In the genomic region with DNA sequence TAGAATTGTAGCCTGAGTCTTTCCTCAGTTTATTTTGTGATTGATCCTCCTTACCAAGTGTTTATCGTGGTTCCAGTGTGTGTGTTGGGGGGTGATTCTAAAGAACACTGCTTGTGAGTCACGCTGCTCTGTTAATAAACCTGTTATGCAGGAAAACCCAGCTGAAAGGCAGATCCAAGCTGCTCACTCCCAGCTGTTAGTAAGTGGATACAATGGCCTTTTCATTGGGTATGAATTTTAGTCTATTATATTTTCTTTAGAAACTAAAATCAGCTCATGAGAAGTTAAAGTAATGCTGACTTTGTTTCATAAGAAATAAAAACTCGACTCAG, we compare ENCODE assay signal across 9 cellular contexts. TPM values are rescaled to one million over a fixed set of nuclear protein-coding genes. Genes with fewer than 3 reads are reported as not detected.
A peak's percentile ranks its signal among the peaks of the same experiment; 100 is the strongest.
DNase-seq lines count a peak whose midpoint lies in the region; ATAC-seq and TF ChIP-seq lines count a peak whose summit lies in the region.
"Had no signal": no experiment of that assay in that cellular context is flagged by ENCODE, and none has a peak within 500 bp of the region (broad histone marks: within the 10 kb centered on the region; RNA-seq: fewer than 3 reads in every experiment).

No MANE protein-coding gene starts in this region.

- 25 to 27% methylated on average over 3 of the region's 3 CpGs for WGBS in esophagus, 2 donors
- 48 to 70% (median 57%) methylated on average over 3 of the region's 3 CpGs for WGBS in psoas muscle, 3 donors

- ATAC-seq in psoas muscle (no peak), GM21786 (IDR thresholded peaks at IDR 0.05; ENCODE audit: unreplicated experiment) (no peak)
- no peak for ATAC-seq in activated naive CD4-positive, alpha-beta T cell treated with anti-CD3 and anti-CD28 coated beads, Interleukin-2, amount 50 U/mL, for 72 hours

- H3K27ac ChIP-seq in esophagus (ENCODE audit: low read depth in 2 of 2, low read length in 1 of 2) (peak overlapping the region; percentile 98), psoas muscle (peak overlapping the region; percentile 53)

- peaks cover 0 to 2% of the 10 kb centered on the region in 2 donors for H3K4me1 Mint-ChIP-seq in immature natural killer cell

- H3K27ac Mint-ChIP-seq in activated naive CD4-positive, alpha-beta T cell treated with anti-CD3 and anti-CD28 coated beads, Interleukin-2, amount 50 U/mL, for 72 hours, result no peak overlapping the region
- H3K27ac Mint-ChIP-seq in immature natural killer cell, result no peak overlapping the region

- H3K4me3 ChIP-seq in esophagus (ENCODE audit: low read depth in 1 of 2, low read length in 2 of 2), result no peak overlapping the region
- no peak overlapping the region for H3K4me3 ChIP-seq in psoas muscle

- no peaks in the 10 kb centered on the region for H3K36me3 ChIP-seq in esophagus (ENCODE audit: control insufficient read depth in 2 of 2, insufficient read depth in 2 of 2, low read length in 1 of 2)
- no peaks in the 10 kb centered on the region for H3K36me3 ChIP-seq in psoas muscle (ENCODE audit: insufficient read depth in 1 of 2, low read depth in 1 of 2)

- H3K4me1 ChIP-seq in esophagus (ENCODE audit: control insufficient read depth in 2 of 2, insufficient read depth in 2 of 2, low read length in 1 of 2) (peaks cover 0 to 11% of the 10 kb centered on the region in 2 donors), psoas muscle (peaks cover 4% of the 10 kb centered on the region)

- H3K9me3 ChIP-seq in esophagus (ENCODE audit: control insufficient read depth in 2 of 2, insufficient read depth in 1 of 2, low read depth in 1 of 2, low read length in 1 of 2) (no peaks in the 10 kb centered on the region), psoas muscle (no peaks in the 10 kb centered on the region)

- DNase-seq in DMS79 (lab: John Stamatoyannopoulos, UW) (peak; percentile 62), NCI-H774 (lab: John Stamatoyannopoulos, UW) (peak; percentile 45), psoas muscle (no peak), NCI-H128 (lab: John Stamatoyannopoulos, UW; ENCODE audit: unreplicated experiment) (no peak), immature natural killer cell (no peak)
- DNase-seq in activated naive CD4-positive, alpha-beta T cell treated with anti-CD3 and anti-CD28 coated beads, Interleukin-2, amount 50 U/mL, for 72 hours (ENCODE audit: low spot score in 2 of 2), result no peak
- DNase-seq: T-helper 1 cell had no signal

- H3K9me3 Mint-ChIP-seq in activated naive CD4-positive, alpha-beta T cell treated with anti-CD3 and anti-CD28 coated beads, Interleukin-2, amount 50 U/mL, for 72 hours, result no peaks in the 10 kb centered on the region
- H3K9me3 Mint-ChIP-seq in immature natural killer cell, result no peaks in the 10 kb centered on the region

- no peaks in the 10 kb centered on the region for H3K36me3 Mint-ChIP-seq in activated naive CD4-positive, alpha-beta T cell treated with anti-CD3 and anti-CD28 coated beads, Interleukin-2, amount 50 U/mL, for 72 hours
- peaks cover 0 to 3% (median 0%) of the 10 kb centered on the region in 3 donors for H3K36me3 Mint-ChIP-seq in immature natural killer cell

- H3K27me3 Mint-ChIP-seq in immature natural killer cell (ENCODE audit: low read depth in 3 of 3), result peaks cover 0 to 2% (median 2%) of the 10 kb centered on the region in 3 donors

- intact Hi-C loops in psoas muscle (cut with DNase I), result no loop called here

- no peak overlapping the region for H3K4me3 Mint-ChIP-seq in immature natural killer cell

- H3K27me3 ChIP-seq in esophagus (ENCODE audit: control insufficient read depth in 1 of 2, insufficient read depth in 2 of 2, low read length in 2 of 2) (no peaks in the 10 kb centered on the region), psoas muscle (ENCODE audit: insufficient read depth in 3 of 3, low read length in 2 of 3) (no peaks in the 10 kb centered on the region)

- TF ChIP-seq CTCF in psoas muscle (IDR thresholded peaks at IDR 0.05), result no peak

RNA-seq across cellular contexts. Expression of a gene that starts 12.2 kb away (rescaled TPM):
- polyA plus RNA-seq in esophagus (100 to 1,000 TPM; 301 to 455 TPM), psoas muscle (100 to 1,000 TPM in 2 of 3 donors, 10 to 100 TPM in 1; 88.1 to 202 (median 115) TPM), immature natural killer cell (100 to 1,000 TPM; 157 to 226 (median 225) TPM)
- total RNA-seq in psoas muscle, result 10 to 100 TPM; 45.6 to 82.3 (median 66.2) TPM
- total RNA-seq in activated naive CD4-positive, alpha-beta T cell treated with anti-CD3 and anti-CD28 coated beads, Interleukin-2, amount 50 U/mL, for 72 hours, result 10 to 100 TPM; 26.6 to 63.4 TPM

RNA-seq across cellular contexts. Expression of a gene that starts 26.5 kb away (rescaled TPM):
- polyA plus RNA-seq in esophagus, result 1 to 10 TPM in 1 of 2 donors, under 1 TPM in 1; 0.80 to 1.2 TPM
- under 1 TPM in 3 of 4 donors, not detected in 1; 0.30 to 0.57 (median 0.34) TPM for total RNA-seq in psoas muscle
- polyA plus RNA-seq in psoas muscle, result under 1 TPM; 0.12 to 0.18 (median 0.17) TPM
- total RNA-seq in activated naive CD4-positive, alpha-beta T cell treated with anti-CD3 and anti-CD28 coated beads, Interleukin-2, amount 50 U/mL, for 72 hours, result under 1 TPM in 1 of 2 donors, not detected in 1; 0.16 TPM
- 1 to 10 TPM; 4.8 to 6.6 (median 5.8) TPM for polyA plus RNA-seq in immature natural killer cell

Comparison
In these comparisons a context has a peak if more than half of its experiments do, and no peak if none do; other contexts are left out.
1. DNase-seq: peak in DMS79 (single experiment) and NCI-H774 (single experiment); none in psoas muscle (0 of 2), activated naive CD4-positive, alpha-beta T cell treated with anti-CD3 and anti-CD28 coated beads, Interleukin-2, amount 50 U/mL, for 72 hours (0 of 2), NCI-H128 (single experiment) and immature natural killer cell (0 of 3).